10 cellular contexts compared by ENCODE assay signal in the genomic region with DNA sequence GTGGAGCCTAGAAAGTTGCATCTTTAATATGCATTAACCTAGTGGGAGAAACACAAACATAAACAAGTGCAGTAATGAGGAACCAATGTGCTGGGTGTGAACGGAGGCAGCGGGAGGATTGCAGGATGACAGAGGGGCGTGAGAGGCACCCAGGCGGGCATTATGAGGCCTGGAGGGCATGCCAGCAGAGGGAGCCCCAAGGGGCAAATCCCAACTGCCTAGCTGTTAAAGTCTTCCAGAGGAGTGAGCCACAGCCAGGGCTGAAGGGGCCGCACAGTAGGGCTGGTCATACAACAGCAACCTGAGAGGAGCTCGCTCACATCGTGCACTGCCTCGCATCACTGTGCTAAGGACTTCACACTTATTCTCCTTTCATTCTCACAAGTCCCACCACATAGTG. TPM values are rescaled to one million over a fixed set of nuclear protein-coding genes. Genes with fewer than 3 reads are reported as not detected.
DNase-seq lines count a peak whose midpoint lies in the region; ATAC-seq and TF ChIP-seq lines count a peak whose summit lies in the region.
"Had no signal": no experiment of that assay in that cellular context is flagged by ENCODE, and none has a peak within 500 bp of the region (broad histone marks: within the 10 kb centered on the region; RNA-seq: fewer than 3 reads in every experiment).

No MANE protein-coding gene starts in this region.

- H3K36me3 Mint-ChIP-seq in activated T-helper 17 cell treated with anti-CD3 and anti-CD28 coated beads, Interleukin-2, amount 50 U/mL, for 72 hours (ENCODE audit: low read depth): no peaks in the 10 kb centered on the region

- no peaks in the 10 kb centered on the region for H3K9me3 Mint-ChIP-seq in activated T-helper 17 cell treated with anti-CD3 and anti-CD28 coated beads, Interleukin-2, amount 50 U/mL, for 72 hours

- no peaks in the 10 kb centered on the region for H3K9me3 ChIP-seq in osteoblast (ENCODE audit: low read depth, low read length)
- H3K9me3 ChIP-seq: HAP-1 had no signal

- no peak overlapping the region for H3K4me2 ChIP-seq in osteoblast (ENCODE audit: insufficient read depth, low read length)

- H3K4me3 ChIP-seq in LNCaP clone FGC (ENCODE audit: low read depth, low read length) (no peak overlapping the region), cardiac fibroblast (replicated peaks in 1 of 2; ENCODE audit: low read depth in 2 of 2, low read length in 2 of 2) (no peak overlapping the region), osteoblast (ENCODE audit: insufficient read depth, low read length) (no peak overlapping the region)
- H3K4me3 ChIP-seq: HAP-1 had no signal

- no peak overlapping the region for H3K27ac Mint-ChIP-seq in activated T-helper 17 cell treated with anti-CD3 and anti-CD28 coated beads, Interleukin-2, amount 50 U/mL, for 72 hours

- TF ChIP-seq CTCF in LNCaP clone FGC (IDR thresholded peaks at IDR 0.05; ENCODE audit: control insufficient read depth, extremely low read depth, insufficient read depth): 0 out of 2 replicates have a peak, but pooled peaks have one; percentile 19
- peak; percentile 57 for TF ChIP-seq CTCF in cardiac fibroblast (IDR thresholded peaks at IDR 0.05; ENCODE audit: low read depth, low read length)
- peak; percentile 49 for TF ChIP-seq CTCF in osteoblast (IDR thresholded peaks at IDR 0.05; ENCODE audit: extremely low read depth, low read depth, low read length)

- DNase-seq in NCI-H748 (lab: John Stamatoyannopoulos, UW; ENCODE audit: unreplicated experiment) (peak; percentile 27), NCI-H748 treated with DMSO at 0.1 percent for 48 hours (lab: John Stamatoyannopoulos, UW) (no peak), LNCaP clone FGC (ENCODE audit: low read depth) (no peak), cardiac fibroblast (ENCODE audit: low read depth in 2 of 2) (no peak), osteoblast (ENCODE audit: insufficient read length, low spot score, missing footprints) (peak; percentile 43), GM19240 (ENCODE audit: insufficient read length, low spot score) (no peak)
- DNase-seq: NCI-H2081 treated with DMSO at 0.1 percent for 48 hours had no signal

- H2AFZ ChIP-seq in osteoblast (ENCODE audit: low read length): no peak overlapping the region

- no peaks in the 10 kb centered on the region for H3K79me2 ChIP-seq in osteoblast (ENCODE audit: insufficient read depth, low read length)

- no peak overlapping the region for H3K4me3 Mint-ChIP-seq in activated T-helper 17 cell treated with anti-CD3 and anti-CD28 coated beads, Interleukin-2, amount 50 U/mL, for 72 hours

- no peak for ATAC-seq in activated T-helper 17 cell treated with anti-CD3 and anti-CD28 coated beads, Interleukin-2, amount 50 U/mL, for 72 hours (replicated peaks)
- ATAC-seq in GM18498 (IDR thresholded peaks at IDR 0.05; ENCODE audit: unreplicated experiment): no peak

- no peaks in the 10 kb centered on the region for H3K4me1 Mint-ChIP-seq in activated T-helper 17 cell treated with anti-CD3 and anti-CD28 coated beads, Interleukin-2, amount 50 U/mL, for 72 hours

- no peak overlapping the region for H3K27ac ChIP-seq in osteoblast (ENCODE audit: low read depth, low read length)

- no peaks in the 10 kb centered on the region for H3K27me3 ChIP-seq in osteoblast (ENCODE audit: insufficient read depth, low read length)

- no peaks in the 10 kb centered on the region for H4K20me1 ChIP-seq in osteoblast (ENCODE audit: insufficient read depth, low read length)

- peaks cover 30% of the 10 kb centered on the region for H3K27me3 Mint-ChIP-seq in activated T-helper 17 cell treated with anti-CD3 and anti-CD28 coated beads, Interleukin-2, amount 50 U/mL, for 72 hours

- no peaks in the 10 kb centered on the region for H3K36me3 ChIP-seq in osteoblast (ENCODE audit: insufficient read depth, low read length)
- H3K36me3 ChIP-seq: HAP-1 had no signal

- H3K4me1 ChIP-seq in osteoblast (ENCODE audit: insufficient read depth, low read length): peaks cover 6% of the 10 kb centered on the region
- H3K4me1 ChIP-seq: HAP-1 had no signal

RNA-seq across cellular contexts. Expression of gene PRELID3A, which starts 13.3 kb away (rescaled TPM):
- 4.4 and 5.8 TPM in 2 replicates for total RNA-seq in osteoblast
- 1 to 10 TPM; 1.4 to 4.4 TPM for total RNA-seq in activated T-helper 17 cell treated with anti-CD3 and anti-CD28 coated beads, Interleukin-2, amount 50 U/mL, for 72 hours

RNA-seq across cellular contexts. Expression of gene AFG3L2, which starts 17.4 kb away (rescaled TPM):
- total RNA-seq in osteoblast: 61.9 and 65.5 TPM in 2 replicates
- 10 to 100 TPM; 30.6 to 63.9 TPM for total RNA-seq in activated T-helper 17 cell treated with anti-CD3 and anti-CD28 coated beads, Interleukin-2, amount 50 U/mL, for 72 hours

Comparison
In these comparisons a context has a peak if more than half of its experiments do, and no peak if none do; other contexts are left out.
1. DNase-seq: peak in NCI-H748 (single experiment) and osteoblast (single experiment); none in NCI-H748 treated with DMSO at 0.1 percent for 48 hours (single experiment), LNCaP clone FGC (single experiment), cardiac fibroblast (0 of 2) and GM19240 (single experiment).
2. Peak in every context shown above with its lines, with median percentiles within 50 percentile points of each other: CTCF ChIP-seq.